Comparison of ENCODE assay signal across 8 cellular contexts in the genomic region with DNA sequence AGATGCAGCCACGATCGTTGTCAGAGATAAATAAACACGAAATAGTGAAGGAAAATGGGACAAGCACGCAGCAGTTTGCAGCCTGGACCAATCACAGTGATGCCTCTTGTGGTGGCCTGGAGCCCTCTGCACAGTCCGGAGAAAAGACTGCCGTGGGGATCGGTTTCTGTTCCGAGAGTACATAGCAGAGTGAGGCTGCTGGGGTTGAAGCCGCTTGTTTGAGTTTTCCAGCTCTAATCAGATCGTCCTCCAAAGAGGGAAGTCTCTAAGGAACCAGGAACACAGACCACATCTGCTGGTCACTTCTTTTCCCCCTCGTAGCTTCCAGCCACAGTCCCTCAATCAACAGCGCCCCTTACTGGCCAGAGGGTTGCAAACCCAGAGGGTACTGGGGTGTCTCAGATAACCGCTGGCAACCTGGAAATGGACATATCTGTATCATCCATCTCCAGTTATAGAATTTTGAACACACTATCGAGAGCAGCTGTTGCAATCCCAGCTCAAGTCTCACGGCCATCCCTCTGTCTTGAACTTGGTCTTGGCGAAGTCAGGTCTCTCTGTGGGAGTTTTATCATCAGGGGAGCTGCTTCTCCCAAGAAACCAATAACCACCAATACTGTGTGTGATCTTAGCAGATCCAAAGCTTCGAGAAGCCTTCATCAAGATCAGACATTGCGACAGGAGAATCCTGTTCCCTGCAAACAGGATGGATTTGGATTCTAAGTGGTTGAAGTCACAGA. TPM values are rescaled to one million over a fixed set of nuclear protein-coding genes. Genes with fewer than 3 reads are reported as not detected.
A peak's percentile ranks its signal among the peaks of the same experiment; 100 is the strongest.
DNase-seq lines count a peak whose midpoint lies in the region; ATAC-seq and TF ChIP-seq lines count a peak whose summit lies in the region.

No MANE protein-coding gene starts in this region.

- H3K27me3 Mint-ChIP-seq in activated naive CD4-positive, alpha-beta T cell treated with anti-CD3 and anti-CD28 coated beads, Interleukin-2, amount 50 U/mL, for 24 hours, result peaks cover 5% of the 10 kb centered on the region

- H3K27ac Mint-ChIP-seq in activated naive CD4-positive, alpha-beta T cell treated with anti-CD3 and anti-CD28 coated beads, Interleukin-2, amount 50 U/mL, for 24 hours, result no peak overlapping the region

- H3K27ac ChIP-seq in HUES48 (ENCODE audit: low read depth, low read length), result peak overlapping the region; percentile 31
- H3K27ac ChIP-seq in SJCRH30, result no peak overlapping the region
- no peak overlapping the region for H3K27ac ChIP-seq in ovary
- no peak overlapping the region for H3K27ac ChIP-seq in thoracic aorta

- no peaks in the 10 kb centered on the region for H3K9me3 Mint-ChIP-seq in activated naive CD4-positive, alpha-beta T cell treated with anti-CD3 and anti-CD28 coated beads, Interleukin-2, amount 50 U/mL, for 24 hours

- DNase-seq in GM06990 (ENCODE audit: extremely low read depth, insufficient read length), result no peak
- peak; percentile 85 to 96 for DNase-seq in SJCRH30
- DNase-seq in head of caudate nucleus, result peak; percentile 42 to 95 (median 86)
- DNase-seq in ovary, result peak in 4 of 5 donors; percentile 9 to 55 (median 24)
- DNase-seq in thoracic aorta (ENCODE audit: low spot score), result no peak

- H3K4me3 ChIP-seq in GM06990 (replicated peaks; ENCODE audit: low read depth, low read length) (no peak overlapping the region), HUES48 (ENCODE audit: low read depth, low read length) (peak overlapping the region; percentile 52), SJCRH30 (peak overlapping the region; percentile 48), ovary (no peak overlapping the region), thoracic aorta (peak overlapping the region; percentile 55)

- H3K27me3 ChIP-seq in GM06990 (replicated peaks; ENCODE audit: control insufficient read depth, insufficient read depth, low read length), result no peaks in the 10 kb centered on the region; the same call in none of the 2 replicates
- peaks cover 21% of the 10 kb centered on the region for H3K27me3 ChIP-seq in HUES48 (ENCODE audit: control insufficient read depth, insufficient read depth, low read length)
- H3K27me3 ChIP-seq in SJCRH30, result no peaks in the 10 kb centered on the region; the same call in 1 of the 2 replicates
- H3K27me3 ChIP-seq in ovary, result no peaks in the 10 kb centered on the region
- H3K27me3 ChIP-seq in thoracic aorta (replicated peaks; ENCODE audit: insufficient read depth), result peaks cover 6% of the 10 kb centered on the region

- ATAC-seq in thoracic aorta (ENCODE audit: insufficient number of reproducible peaks, low FRiP score, low read depth) (no peak), GM21390 (IDR thresholded peaks at IDR 0.05; ENCODE audit: unreplicated experiment) (no peak)

- intact Hi-C loops in head of caudate nucleus (cut with DNase I) (loop anchor here (2.0 to 10.0 kb wide), 3 partner anchors 49 to 293 kb away; no protein-coding TSS in a partner anchor), ovary (cut with DNase I) (no loop called here)

- no peaks in the 10 kb centered on the region for H3K36me3 Mint-ChIP-seq in activated naive CD4-positive, alpha-beta T cell treated with anti-CD3 and anti-CD28 coated beads, Interleukin-2, amount 50 U/mL, for 24 hours

- no peaks in the 10 kb centered on the region for H3K9me3 ChIP-seq in HUES48 (ENCODE audit: control insufficient read depth, insufficient read depth, low read length)
- H3K9me3 ChIP-seq in SJCRH30 (replicated peaks), result no peaks in the 10 kb centered on the region
- H3K9me3 ChIP-seq in ovary, result no peaks in the 10 kb centered on the region
- no peaks in the 10 kb centered on the region for H3K9me3 ChIP-seq in thoracic aorta

- WGBS in ovary, 3 donors, result 2% methylated on average over 18 of the region's 18 CpGs

- H3K36me3 ChIP-seq in GM06990 (ENCODE audit: control insufficient read depth, insufficient read depth, low read length), result no peaks in the 10 kb centered on the region
- H3K36me3 ChIP-seq in HUES48 (ENCODE audit: control insufficient read depth, insufficient read depth, low read length), result no peaks in the 10 kb centered on the region
- no peaks in the 10 kb centered on the region for H3K36me3 ChIP-seq in SJCRH30
- H3K36me3 ChIP-seq in ovary, result no peaks in the 10 kb centered on the region
- no peaks in the 10 kb centered on the region for H3K36me3 ChIP-seq in thoracic aorta

- TF ChIP-seq EP300 in ovary (IDR thresholded peaks at IDR 0.05), result no peak

- no peak overlapping the region for H3K9ac ChIP-seq in HUES48 (ENCODE audit: low read depth, low read length)

- TF ChIP-seq CTCF in GM06990 (IDR thresholded peaks at IDR 0.05; ENCODE audit: insufficient read depth, low read length, poor library complexity, severe bottlenecking) (peak; percentile 77), ovary (IDR thresholded peaks at IDR 0.05) (peak in 1 of 3 donors; percentile 17), thoracic aorta (IDR thresholded peaks at IDR 0.05) (peak; percentile 22)

- TF ChIP-seq POLR2A in ovary (IDR thresholded peaks at IDR 0.05), result no peak

- H3K4me1 ChIP-seq in HUES48 (ENCODE audit: control insufficient read depth, insufficient read depth, low read length), result peaks cover 31% of the 10 kb centered on the region
- H3K4me1 ChIP-seq in SJCRH30, result peaks cover 6% of the 10 kb centered on the region
- H3K4me1 ChIP-seq in ovary (ENCODE audit: insufficient read depth), result no peaks in the 10 kb centered on the region
- H3K4me1 ChIP-seq in thoracic aorta (ENCODE audit: control insufficient read depth in 1 of 2, low read depth in 2 of 2), result peaks cover 0 to 5% of the 10 kb centered on the region in 2 donors

- peaks cover 5% of the 10 kb centered on the region for H3K4me1 Mint-ChIP-seq in activated naive CD4-positive, alpha-beta T cell treated with anti-CD3 and anti-CD28 coated beads, Interleukin-2, amount 50 U/mL, for 24 hours

- H3K4me3 Mint-ChIP-seq in activated naive CD4-positive, alpha-beta T cell treated with anti-CD3 and anti-CD28 coated beads, Interleukin-2, amount 50 U/mL, for 24 hours, result peak overlapping the region; percentile 66

RNA-seq across cellular contexts. Expression of a gene that starts 57.4 kb away (rescaled TPM):
- 2.9 and 3.3 TPM in 2 replicates for total RNA-seq in SJCRH30 (2014; rRNA removed; shearing (Covaris generic))
- total RNA-seq in ovary (not detected), thoracic aorta (not detected)
- not detected for polyA plus RNA-seq in ovary

Comparison
In these comparisons a context has a peak if more than half of its experiments do, and no peak if none do; other contexts are left out.
1. DNase-seq: peak in SJCRH30 (2 of 2), head of caudate nucleus (42 of 42) and ovary (4 of 5); none in GM06990 (single experiment) and thoracic aorta (single experiment).
2. H3K4me3 ChIP-seq: peak in HUES48 (single experiment), SJCRH30 (single experiment) and thoracic aorta (single experiment); none in GM06990 (single experiment) and ovary (single experiment).